ENCODE assay signal across 8 cellular contexts in genomic region chr1:1399870-1400575, GRCh38. TPM values are rescaled to one million over a fixed set of nuclear protein-coding genes. Genes with fewer than 3 reads are reported as not detected.
DNase-seq lines count a peak whose midpoint lies in the region; ATAC-seq lines count a peak whose summit lies in the region.

No MANE protein-coding gene starts in this region.

- H3K4me1 ChIP-seq in iPS DF 6.9 (ENCODE audit: control insufficient read depth, insufficient read depth, low read length), result 0 out of 2 replicates have a peak, but pooled peaks cover 2% of the 10 kb centered on the region

- no peaks in the 10 kb centered on the region for H3K9me3 Mint-ChIP-seq in activated T-helper 17 cell treated with anti-CD3 and anti-CD28 coated beads, Interleukin-2, amount 50 U/mL, for 72 hours
- H3K9me3 Mint-ChIP-seq in stimulated activated effector memory CD8-positive, alpha-beta T cell treated with anti-CD3 and anti-CD28 coated beads, Interleukin-12 subunit alpha, Interleukin-12 subunit beta, amount 100 ng/mL, for 72 hours, result no peaks in the 10 kb centered on the region

- H3K4me3 Mint-ChIP-seq in activated T-helper 17 cell treated with anti-CD3 and anti-CD28 coated beads, Interleukin-2, amount 50 U/mL, for 72 hours, result peak overlapping the region; percentile 84
- peak overlapping the region; percentile 84 for H3K4me3 Mint-ChIP-seq in stimulated activated effector memory CD8-positive, alpha-beta T cell treated with anti-CD3 and anti-CD28 coated beads, Interleukin-12 subunit alpha, Interleukin-12 subunit beta, amount 100 ng/mL, for 72 hours

- H3K36me3 Mint-ChIP-seq in activated T-helper 17 cell treated with anti-CD3 and anti-CD28 coated beads, Interleukin-2, amount 50 U/mL, for 72 hours (ENCODE audit: low read depth), result peaks cover 89% of the 10 kb centered on the region
- H3K36me3 Mint-ChIP-seq in stimulated activated effector memory CD8-positive, alpha-beta T cell treated with anti-CD3 and anti-CD28 coated beads, Interleukin-12 subunit alpha, Interleukin-12 subunit beta, amount 100 ng/mL, for 72 hours, result peaks cover 95% of the 10 kb centered on the region

- H3K4me3 ChIP-seq in iPS DF 6.9 (ENCODE audit: low read length), result peak overlapping the region; percentile 88

- no peaks in the 10 kb centered on the region for H3K27me3 ChIP-seq in iPS DF 6.9 (ENCODE audit: control insufficient read depth, insufficient read depth, low read length)

- WGBS in iPS DF 6.9 (ENCODE audit: insufficient coverage, insufficient read length), result no CpG with 5 or more reads among the region's 34 CpGs

- peak; percentile 47 for DNase-seq in ELR (ENCODE audit: low read depth)
- no peak for DNase-seq in iPS DF 6.9 (ENCODE audit: low read depth, low spot score)
- no peak for DNase-seq in stimulated activated effector memory CD8-positive, alpha-beta T cell treated with anti-CD3 and anti-CD28 coated beads, Interleukin-12 subunit alpha, Interleukin-12 subunit beta, amount 100 ng/mL, for 72 hours (ENCODE audit: low spot score in 2 of 2)
- DNase-seq in NCI-H1105 (lab: John Stamatoyannopoulos, UW), result no peak
- DNase-seq in SW480 (ENCODE audit: low spot score), result no peak

- no peaks in the 10 kb centered on the region for H3K9me3 ChIP-seq in iPS DF 6.9 (ENCODE audit: control insufficient read depth, insufficient read depth, low read length)

- peak overlapping the region; percentile 85 for H3K27ac Mint-ChIP-seq in activated T-helper 17 cell treated with anti-CD3 and anti-CD28 coated beads, Interleukin-2, amount 50 U/mL, for 72 hours
- H3K27ac Mint-ChIP-seq in stimulated activated effector memory CD8-positive, alpha-beta T cell treated with anti-CD3 and anti-CD28 coated beads, Interleukin-12 subunit alpha, Interleukin-12 subunit beta, amount 100 ng/mL, for 72 hours, result peak overlapping the region; percentile 94

- no peaks in the 10 kb centered on the region for H3K27me3 Mint-ChIP-seq in activated T-helper 17 cell treated with anti-CD3 and anti-CD28 coated beads, Interleukin-2, amount 50 U/mL, for 72 hours

- peaks cover 24% of the 10 kb centered on the region for H3K36me3 ChIP-seq in iPS DF 6.9 (ENCODE audit: control insufficient read depth, insufficient read depth, low read length)

- peaks cover 12% of the 10 kb centered on the region for H3K4me1 Mint-ChIP-seq in activated T-helper 17 cell treated with anti-CD3 and anti-CD28 coated beads, Interleukin-2, amount 50 U/mL, for 72 hours
- peaks cover 54% of the 10 kb centered on the region for H3K4me1 Mint-ChIP-seq in stimulated activated effector memory CD8-positive, alpha-beta T cell treated with anti-CD3 and anti-CD28 coated beads, Interleukin-12 subunit alpha, Interleukin-12 subunit beta, amount 100 ng/mL, for 72 hours

- ATAC-seq in HG03064 (IDR thresholded peaks at IDR 0.05; ENCODE audit: low read depth, unreplicated experiment), result peak; percentile 6
- ATAC-seq in activated T-helper 17 cell treated with anti-CD3 and anti-CD28 coated beads, Interleukin-2, amount 50 U/mL, for 72 hours (replicated peaks), result no peak
- ATAC-seq in stimulated activated effector memory CD8-positive, alpha-beta T cell treated with anti-CD3 and anti-CD28 coated beads, Interleukin-12 subunit alpha, Interleukin-12 subunit beta, amount 100 ng/mL, for 72 hours, result no peak
- ATAC-seq in GM18502 (IDR thresholded peaks at IDR 0.05; ENCODE audit: poor library complexity, unreplicated experiment), result no peak

- no peak overlapping the region for H3K27ac ChIP-seq in iPS DF 6.9 (ENCODE audit: low read length)

RNA-seq across cellular contexts. Expression of gene CCNL2, which starts 0.9 kb away (rescaled TPM):
- 100 to 1,000 TPM; 103 to 107 TPM for total RNA-seq in activated T-helper 17 cell treated with anti-CD3 and anti-CD28 coated beads, Interleukin-2, amount 50 U/mL, for 72 hours

RNA-seq across cellular contexts. Expression of gene MRPL20, which starts 7.1 kb away (rescaled TPM):
- 100 to 1,000 TPM in 1 of 2 donors, 10 to 100 TPM in 1; 57.7 to 147 TPM for total RNA-seq in activated T-helper 17 cell treated with anti-CD3 and anti-CD28 coated beads, Interleukin-2, amount 50 U/mL, for 72 hours

RNA-seq across cellular contexts. Expression of gene ANKRD65, which starts 21.1 kb away (rescaled TPM):
- total RNA-seq in activated T-helper 17 cell treated with anti-CD3 and anti-CD28 coated beads, Interleukin-2, amount 50 U/mL, for 72 hours, result not detected

RNA-seq across cellular contexts. Expression of gene AURKAIP1, which starts 25.0 kb away (rescaled TPM):
- 100 to 1,000 TPM in 1 of 2 donors, 10 to 100 TPM in 1; 93.3 to 163 TPM for total RNA-seq in activated T-helper 17 cell treated with anti-CD3 and anti-CD28 coated beads, Interleukin-2, amount 50 U/mL, for 72 hours

RNA-seq across cellular contexts. Expression of gene VWA1, which starts 35.5 kb away (rescaled TPM):
- 1 to 10 TPM in 1 of 2 donors, under 1 TPM in 1; 0.84 to 6.2 TPM for total RNA-seq in activated T-helper 17 cell treated with anti-CD3 and anti-CD28 coated beads, Interleukin-2, amount 50 U/mL, for 72 hours
